In genomic region chr15:58332676-58333400, GRCh38 we compare ENCODE assay signal across 8 cellular contexts.
DNase-seq lines count a peak whose midpoint lies in the region; ATAC-seq and TF ChIP-seq lines count a peak whose summit lies in the region.

No MANE protein-coding gene starts in this region.

- POLR2A ChIA-PET in BJ (lab: Charles Lee) = interaction anchor here (0.6 to 1.0 kb wide), 4 partner anchors 50 to 438 kb away, joined by 3 to 4 read pairs (median 3); partner anchors contain the start of genes ADAM10 and MINDY2

- intact Hi-C loops in adrenal gland (cut with DNase I) = no loop called here
- intact Hi-C loops in testis (cut with DNase I; ENCODE audit: low total_unique reads) = no loop called here

- CTCF ChIA-PET in BJ (lab: Yijun Ruan, JAX) = interaction anchor here (1.0 to 1.5 kb wide), 3 partner anchors 53 to 415 kb away, joined by 3 to 4 read pairs (median 3); no protein-coding TSS in a partner anchor

- DNase-seq in BJ (ENCODE audit: low read depth) (peak; percentile 77), HS-5 (ENCODE audit: low read depth) (peak; percentile 36), adrenal gland (no peak), testis (no peak), NCI-H2171 treated with DMSO at 0.1 percent for 48 hours (lab: John Stamatoyannopoulos, UW) (no peak)

- H3K4me1 ChIP-seq in adrenal gland (replicated peaks in 1 of 2) = peaks cover 26 to 39% of the 10 kb centered on the region in 2 donors
- H3K4me1 ChIP-seq in testis = peaks cover 11% of the 10 kb centered on the region

- peak overlapping the region; percentile 67 to 96 (median 86) for H3K27ac ChIP-seq in adrenal gland
- peak overlapping the region; percentile 61 for H3K27ac ChIP-seq in layer of hippocampus (ENCODE audit: low read depth, low read length)
- peak overlapping the region; percentile 53 to 75 for H3K27ac ChIP-seq in testis

- TF ChIP-seq CTCF in BJ (IDR thresholded peaks at IDR 0.05; ENCODE audit: insufficient read depth, low read depth, low read length) (no peak), adrenal gland (IDR thresholded peaks at IDR 0.05) (no peak), testis (IDR thresholded peaks at IDR 0.05) (no peak)

- ATAC-seq in HG02884 (IDR thresholded peaks at IDR 0.05; ENCODE audit: unreplicated experiment) = no peak
- ATAC-seq in HG03196 (IDR thresholded peaks at IDR 0.05; ENCODE audit: unreplicated experiment) = no peak

- no peak overlapping the region for H3K4me3 ChIP-seq in BJ (ENCODE audit: low read depth, low read length)
- H3K4me3 ChIP-seq in adrenal gland = no peak overlapping the region
- H3K4me3 ChIP-seq in testis = no peak overlapping the region

- no peaks in the 10 kb centered on the region for H3K27me3 ChIP-seq in BJ (ENCODE audit: control insufficient read depth, insufficient read depth, low read length)
- H3K27me3 ChIP-seq in adrenal gland = no peaks in the 10 kb centered on the region
- H3K27me3 ChIP-seq in layer of hippocampus (ENCODE audit: control insufficient read depth, insufficient read depth, low read length) = no peaks in the 10 kb centered on the region
- H3K27me3 ChIP-seq in testis = no peaks in the 10 kb centered on the region

- TF ChIP-seq POLR2A in adrenal gland (IDR thresholded peaks at IDR 0.05) = no peak
- no peak for TF ChIP-seq POLR2A in testis (IDR thresholded peaks at IDR 0.05)

- H3K36me3 ChIP-seq in BJ (ENCODE audit: control insufficient read depth, insufficient read depth, low read length) = no peaks in the 10 kb centered on the region
- no peaks in the 10 kb centered on the region for H3K36me3 ChIP-seq in adrenal gland (replicated peaks in 1 of 2)
- H3K36me3 ChIP-seq in testis (ENCODE audit: low read depth, missing control alignments) = no peaks in the 10 kb centered on the region

- H3K9me3 ChIP-seq in adrenal gland (replicated peaks in 1 of 3) = no peaks in the 10 kb centered on the region
- no peaks in the 10 kb centered on the region for H3K9me3 ChIP-seq in testis

Comparison
In these comparisons a context has a peak if more than half of its experiments do, and no peak if none do; other contexts are left out.
1. DNase-seq: peak in BJ (single experiment) and HS-5 (single experiment); none in adrenal gland (0 of 7), testis (single experiment) and NCI-H2171 treated with DMSO at 0.1 percent for 48 hours (single experiment).
2. Peak in every context shown above with its lines, with median percentiles within 50 percentile points of each other: H3K27ac ChIP-seq.